In genomic region chr12:9635014-9635413, GRCh38 we compare ENCODE assay signal across 21 cellular contexts. TPM values are rescaled to one million over a fixed set of nuclear protein-coding genes. Genes with fewer than 3 reads are reported as not detected.
DNase-seq lines count a peak whose midpoint lies in the region; ATAC-seq, FAIRE-seq and TF ChIP-seq lines count a peak whose summit lies in the region.
"Had no signal": no experiment of that assay in that cellular context is flagged by ENCODE, and none has a peak within 500 bp of the region (broad histone marks: within the 10 kb centered on the region; RNA-seq: fewer than 3 reads in every experiment).

No MANE protein-coding gene starts in this region.

- FAIRE-seq in GM18507 (lab: Jason Lieb, UNC) (peak; percentile 47), frontal cortex (lab: Jason Lieb, UNC) (no peak)
- FAIRE-seq: endometrium, HepG2 had no signal

- in situ Hi-C loops in GM13976 (cut with MboI; ENCODE audit: low sequenced_read_pairs, unreplicated experiment), result loop anchor here (25.0 kb wide), 1 partner anchor 298 kb away; no protein-coding TSS in a partner anchor

- no peak for TF ChIP-seq CTCF in GM13976 (IDR thresholded peaks at IDR 0.05; ENCODE audit: borderline replicate concordance, control extremely low read depth, extremely low read depth, insufficient read depth, missing control alignments)

- H3K27me3 Mint-ChIP-seq in activated T-cell treated with anti-CD3 and anti-CD28 coated beads, Interleukin-2, amount 50 U/mL, for 24 hours, result no peaks in the 10 kb centered on the region
- H3K27me3 Mint-ChIP-seq in activated T-cell treated with anti-CD3 and anti-CD28 coated beads, Interleukin-2, amount 50 U/mL, for 4 hours (ENCODE audit: low read depth), result no peaks in the 10 kb centered on the region
- peaks cover 2% of the 10 kb centered on the region for H3K27me3 Mint-ChIP-seq in activated T-helper 2 cell treated with anti-CD3 and anti-CD28 coated beads, Interferon-gamma antibody, Interleukin-2, Interleukin-4, amounts not matched to agents 10 μg/mL and 5 μg/mL and 100 μg/mL, durations not matched to agents 14 hours and 24 hours and 36 hours (ENCODE audit: low read depth)

- no peak overlapping the region for H3K4me3 Mint-ChIP-seq in activated T-cell treated with anti-CD3 and anti-CD28 coated beads, Interleukin-2, amount 50 U/mL, for 24 hours
- no peak overlapping the region for H3K4me3 Mint-ChIP-seq in activated T-cell treated with anti-CD3 and anti-CD28 coated beads, Interleukin-2, amount 50 U/mL, for 4 hours
- no peak overlapping the region for H3K4me3 Mint-ChIP-seq in activated T-helper 2 cell treated with anti-CD3 and anti-CD28 coated beads, Interferon-gamma antibody, Interleukin-2, Interleukin-4, amounts not matched to agents 10 μg/mL and 5 μg/mL and 100 μg/mL, durations not matched to agents 14 hours and 24 hours and 36 hours (ENCODE audit: low read depth)
- H3K4me3 Mint-ChIP-seq in stimulated activated effector memory CD8-positive, alpha-beta T cell treated with anti-CD3 and anti-CD28 coated beads, Interleukin-12 subunit alpha, Interleukin-12 subunit beta, amount 100 ng/mL, for 72 hours, result no peak overlapping the region
- H3K4me3 Mint-ChIP-seq: HFFc6 had no signal

- intact Hi-C loops in activated T-helper 2 cell treated with anti-CD3 and anti-CD28 coated beads, Interferon-gamma antibody, Interleukin-2, Interleukin-4, amounts not matched to agents 10 μg/mL and 5 μg/mL and 100 μg/mL, durations not matched to agents 14 hours and 24 hours and 36 hours (cut with micrococcal nuclease), result no loop called here

- H3K4me1 Mint-ChIP-seq in activated T-cell treated with anti-CD3 and anti-CD28 coated beads, Interleukin-2, amount 50 U/mL, for 24 hours (ENCODE audit: low read depth), result peaks cover 57% of the 10 kb centered on the region
- H3K4me1 Mint-ChIP-seq in activated T-cell treated with anti-CD3 and anti-CD28 coated beads, Interleukin-2, amount 50 U/mL, for 4 hours (ENCODE audit: low read depth), result peaks cover 59% of the 10 kb centered on the region
- peaks cover 43% of the 10 kb centered on the region for H3K4me1 Mint-ChIP-seq in activated T-helper 2 cell treated with anti-CD3 and anti-CD28 coated beads, Interferon-gamma antibody, Interleukin-2, Interleukin-4, amounts not matched to agents 10 μg/mL and 5 μg/mL and 100 μg/mL, durations not matched to agents 14 hours and 24 hours and 36 hours (ENCODE audit: low read depth)
- H3K4me1 Mint-ChIP-seq in stimulated activated effector memory CD8-positive, alpha-beta T cell treated with anti-CD3 and anti-CD28 coated beads, Interleukin-12 subunit alpha, Interleukin-12 subunit beta, amount 100 ng/mL, for 72 hours, result peaks cover 44% of the 10 kb centered on the region

- peaks cover 21% of the 10 kb centered on the region for H3K36me3 Mint-ChIP-seq in activated T-cell treated with anti-CD3 and anti-CD28 coated beads, Interleukin-2, amount 50 U/mL, for 24 hours (ENCODE audit: low read depth)
- H3K36me3 Mint-ChIP-seq in activated T-cell treated with anti-CD3 and anti-CD28 coated beads, Interleukin-2, amount 50 U/mL, for 4 hours (ENCODE audit: insufficient read depth), result peaks cover 1% of the 10 kb centered on the region
- H3K36me3 Mint-ChIP-seq in activated T-helper 2 cell treated with anti-CD3 and anti-CD28 coated beads, Interferon-gamma antibody, Interleukin-2, Interleukin-4, amounts not matched to agents 10 μg/mL and 5 μg/mL and 100 μg/mL, durations not matched to agents 14 hours and 24 hours and 36 hours (ENCODE audit: low read depth), result peaks cover 25% of the 10 kb centered on the region
- no peaks in the 10 kb centered on the region for H3K36me3 Mint-ChIP-seq in stimulated activated effector memory CD8-positive, alpha-beta T cell treated with anti-CD3 and anti-CD28 coated beads, Interleukin-12 subunit alpha, Interleukin-12 subunit beta, amount 100 ng/mL, for 72 hours

- peak overlapping the region; percentile 34 for H3K27ac Mint-ChIP-seq in activated T-cell treated with anti-CD3 and anti-CD28 coated beads, Interleukin-2, amount 50 U/mL, for 24 hours
- H3K27ac Mint-ChIP-seq in activated T-helper 2 cell treated with anti-CD3 and anti-CD28 coated beads, Interferon-gamma antibody, Interleukin-2, Interleukin-4, amounts not matched to agents 10 μg/mL and 5 μg/mL and 100 μg/mL, durations not matched to agents 14 hours and 24 hours and 36 hours, result peak overlapping the region; percentile 1
- peak overlapping the region; percentile 65 for H3K27ac Mint-ChIP-seq in stimulated activated effector memory CD8-positive, alpha-beta T cell treated with anti-CD3 and anti-CD28 coated beads, Interleukin-12 subunit alpha, Interleukin-12 subunit beta, amount 100 ng/mL, for 72 hours
- H3K27ac Mint-ChIP-seq: HFFc6 had no signal

- no peak for DNase-seq in activated T-cell treated with anti-CD3 and anti-CD28 coated beads, Interleukin-2, amount 50 U/mL, for 24 hours
- DNase-seq in activated T-cell treated with anti-CD3 and anti-CD28 coated beads, Interleukin-2, amount 50 U/mL, for 4 hours, result no peak
- DNase-seq in GM18507 (ENCODE audit: extremely low spot score, insufficient read length, low read depth), result no peak
- no peak for DNase-seq in activated T-helper 2 cell treated with anti-CD3 and anti-CD28 coated beads, Interferon-gamma antibody, Interleukin-2, Interleukin-4, amounts not matched to agents 10 μg/mL and 5 μg/mL and 100 μg/mL, durations not matched to agents 14 hours and 24 hours and 36 hours (ENCODE audit: low spot score)
- no peak for DNase-seq in stimulated activated effector memory CD8-positive, alpha-beta T cell treated with anti-CD3 and anti-CD28 coated beads, Interleukin-12 subunit alpha, Interleukin-12 subunit beta, amount 100 ng/mL, for 72 hours (ENCODE audit: low spot score in 2 of 2)
- no peak for DNase-seq in frontal cortex (ENCODE audit: low spot score in 2 of 2)
- DNase-seq in GM13976 (ENCODE audit: low spot score), result no peak
- no peak for DNase-seq in occipital lobe (lab: John Stamatoyannopoulos, UW)
- DNase-seq: DMS153; head of caudate nucleus; HFFc6; left colon; midbrain; NCI-H774; OCI-M1; psoas muscle; stimulated activated CD4-positive, alpha-beta T cell treated with anti-CD3 and anti-CD28 coated beads, Interleukin-1b, Interleukin-23, amount 100 ng/mL, for 48 hours had no signal

- no peak for ATAC-seq in activated T-cell treated with anti-CD3 and anti-CD28 coated beads, Interleukin-2, amount 50 U/mL, for 4 hours
- no peak for ATAC-seq in stimulated activated effector memory CD8-positive, alpha-beta T cell treated with anti-CD3 and anti-CD28 coated beads, Interleukin-12 subunit alpha, Interleukin-12 subunit beta, amount 100 ng/mL, for 72 hours
- ATAC-seq: left colon, psoas muscle, Right ventricle myocardium inferior had no signal

- peaks cover 12% of the 10 kb centered on the region for H3K9me3 Mint-ChIP-seq in activated T-cell treated with anti-CD3 and anti-CD28 coated beads, Interleukin-2, amount 50 U/mL, for 24 hours
- no peaks in the 10 kb centered on the region for H3K9me3 Mint-ChIP-seq in activated T-cell treated with anti-CD3 and anti-CD28 coated beads, Interleukin-2, amount 50 U/mL, for 4 hours
- peaks cover 13% of the 10 kb centered on the region for H3K9me3 Mint-ChIP-seq in activated T-helper 2 cell treated with anti-CD3 and anti-CD28 coated beads, Interferon-gamma antibody, Interleukin-2, Interleukin-4, amounts not matched to agents 10 μg/mL and 5 μg/mL and 100 μg/mL, durations not matched to agents 14 hours and 24 hours and 36 hours
- no peaks in the 10 kb centered on the region for H3K9me3 Mint-ChIP-seq in stimulated activated effector memory CD8-positive, alpha-beta T cell treated with anti-CD3 and anti-CD28 coated beads, Interleukin-12 subunit alpha, Interleukin-12 subunit beta, amount 100 ng/mL, for 72 hours
- H3K9me3 Mint-ChIP-seq: HFFc6 had no signal

RNA-seq across cellular contexts. Expression of gene KLRB1, which starts 27.3 kb away (rescaled TPM):
- total RNA-seq in activated T-cell treated with anti-CD3 and anti-CD28 coated beads, Interleukin-2, amount 50 U/mL, for 4 hours, result 1 to 10 TPM in 2 of 3 donors, under 1 TPM in 1; 0.56 to 2.2 (median 1.1) TPM
- 0.32 TPM in 1 of 2 replicates, not detected in the other for total RNA-seq in activated T-helper 2 cell treated with anti-CD3 and anti-CD28 coated beads, Interferon-gamma antibody, Interleukin-2, Interleukin-4, amounts not matched to agents 10 μg/mL and 5 μg/mL and 100 μg/mL, durations not matched to agents 14 hours and 24 hours and 36 hours
- not detected for total RNA-seq in frontal cortex
- not detected for total RNA-seq in occipital lobe
- total RNA-seq: HepG2, HFFc6, M059J had no signal

RNA-seq across cellular contexts. Expression of gene CLEC2D, which starts 34.5 kb away (rescaled TPM):
- total RNA-seq in activated T-cell treated with anti-CD3 and anti-CD28 coated beads, Interleukin-2, amount 50 U/mL, for 4 hours, result 100 to 1,000 TPM; 278 to 321 (median 282) TPM
- total RNA-seq in activated T-helper 2 cell treated with anti-CD3 and anti-CD28 coated beads, Interferon-gamma antibody, Interleukin-2, Interleukin-4, amounts not matched to agents 10 μg/mL and 5 μg/mL and 100 μg/mL, durations not matched to agents 14 hours and 24 hours and 36 hours, result 350 and 351 TPM in 2 replicates
- total RNA-seq in frontal cortex, result 15.5 TPM
- 11.4 TPM for total RNA-seq in occipital lobe

Comparison
In these comparisons a context has a peak if more than half of its experiments do, and no peak if none do; other contexts are left out.
1. H3K27ac Mint-ChIP-seq: peak in every context shown above with its lines; median percentile 65 in stimulated activated effector memory CD8-positive, alpha-beta T cell treated with anti-CD3 and anti-CD28 coated beads, Interleukin-12 subunit alpha, Interleukin-12 subunit beta, amount 100 ng/mL, for 72 hours; 34 in activated T-cell treated with anti-CD3 and anti-CD28 coated beads, Interleukin-2, amount 50 U/mL, for 24 hours; 1 in activated T-helper 2 cell treated with anti-CD3 and anti-CD28 coated beads, Interferon-gamma antibody, Interleukin-2, Interleukin-4, amounts not matched to agents 10 μg/mL and 5 μg/mL and 100 μg/mL, durations not matched to agents 14 hours and 24 hours and 36 hours.
2. RNA of gene CLEC2D, which starts 34.5 kb away (total RNA-seq): 350 to 351 TPM in activated T-helper 2 cell treated with anti-CD3 and anti-CD28 coated beads, Interferon-gamma antibody, Interleukin-2, Interleukin-4, amounts not matched to agents 10 μg/mL and 5 μg/mL and 100 μg/mL, durations not matched to agents 14 hours and 24 hours and 36 hours and 278 to 321 TPM in activated T-cell treated with anti-CD3 and anti-CD28 coated beads, Interleukin-2, amount 50 U/mL, for 4 hours; 15.5 TPM in frontal cortex (single experiment) and 11.4 TPM in occipital lobe (single experiment); every median in the first group is over 10 times any median in the second.